Comparison of ENCODE assay signal across 18 cellular contexts in the genomic region with DNA sequence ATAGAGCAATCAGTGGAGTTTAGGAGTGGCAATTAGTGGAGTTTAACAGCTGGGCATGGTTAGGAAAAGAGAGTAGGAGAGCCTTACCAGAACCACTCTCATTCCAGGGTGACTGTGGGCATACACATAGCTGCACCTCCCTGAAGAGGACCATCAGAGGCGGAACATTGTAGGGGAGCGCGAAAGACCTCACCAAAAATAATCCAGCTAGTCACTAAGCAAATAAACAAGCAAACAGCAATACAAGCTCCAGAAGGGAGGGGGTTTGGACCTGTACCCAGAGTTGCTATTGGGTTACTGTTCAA. TPM values are rescaled to one million over a fixed set of nuclear protein-coding genes. Genes with fewer than 3 reads are reported as not detected.
DNase-seq lines count a peak whose midpoint lies in the region; ATAC-seq and TF ChIP-seq lines count a peak whose summit lies in the region.
"Had no signal": no experiment of that assay in that cellular context is flagged by ENCODE, and none has a peak within 500 bp of the region (broad histone marks: within the 10 kb centered on the region; RNA-seq: fewer than 3 reads in every experiment).

No MANE protein-coding gene starts in this region.

- no peak overlapping the region for H3K9ac ChIP-seq in mammary epithelial cell (ENCODE audit: insufficient read depth, low read length)

- H3K27me3 ChIP-seq in mammary epithelial cell (ENCODE audit: insufficient read depth, low read length) (no peaks in the 10 kb centered on the region), breast epithelium (no peaks in the 10 kb centered on the region), left ventricle myocardium inferior (ENCODE audit: low read depth) (peaks cover 12% of the 10 kb centered on the region)
- H3K27me3 ChIP-seq: SJSA1 had no signal

- CTCF ChIA-PET in mammary epithelial cell (lab: Charles Lee; ENCODE audit: low non-redundant PET): no interaction called here

- H3K4me3 ChIP-seq in mammary epithelial cell (replicated peaks in 1 of 3; ENCODE audit: insufficient read depth in 1 of 3, low read depth in 2 of 3, low read length in 3 of 3) (no peak overlapping the region), breast epithelium (no peak overlapping the region), left ventricle myocardium inferior (no peak overlapping the region)
- H3K4me3 ChIP-seq: SJSA1 had no signal

- H3K9me3 ChIP-seq in mammary epithelial cell (replicated peaks; ENCODE audit: insufficient read depth, low read length): no peaks in the 10 kb centered on the region
- H3K9me3 ChIP-seq in breast epithelium: no peaks in the 10 kb centered on the region
- H3K9me3 ChIP-seq in left ventricle myocardium inferior (replicated peaks): peaks cover 12% of the 10 kb centered on the region

- no peak for ATAC-seq in GM18907 (IDR thresholded peaks at IDR 0.05; ENCODE audit: unreplicated experiment)

- no peak for TF ChIP-seq POLR2A in breast epithelium (IDR thresholded peaks at IDR 0.05)

- WGBS in mammary epithelial cell (ENCODE audit: low coverage, missing lambda C conversion rate): 96% methylated on average over 3 of the region's 3 CpGs

- H2AFZ ChIP-seq in mammary epithelial cell (ENCODE audit: low read depth, low read length): peak overlapping the region; percentile 18

- H3K4me2 ChIP-seq in mammary epithelial cell (ENCODE audit: insufficient read depth, low read depth, low read length): no peak overlapping the region

- dilution Hi-C loops in mammary epithelial cell (cut with HindIII; ENCODE audit: low sequenced_read_pairs): no loop called here

- no peaks in the 10 kb centered on the region for H3K79me2 ChIP-seq in mammary epithelial cell (ENCODE audit: insufficient read depth, low read length)

- intact Hi-C loops in mammary epithelial cell (cut with micrococcal nuclease) (loop anchor here (2.0 kb wide), 1 partner anchor 18 kb away; a partner anchor contains a TSS), breast epithelium (cut with DNase I; ENCODE audit: low total_unique reads) (no loop called here), left ventricle myocardium inferior (cut with micrococcal nuclease) (no loop called here)

- no TSS peak for BruUV-seq in mammary epithelial cell (replicated peaks; lab: Mats Ljungman, UMichigan)

- H3K36me3 ChIP-seq in mammary epithelial cell (ENCODE audit: insufficient read depth, low read length) (no peaks in the 10 kb centered on the region), breast epithelium (no peaks in the 10 kb centered on the region), left ventricle myocardium inferior (no peaks in the 10 kb centered on the region)
- H3K36me3 ChIP-seq: SJSA1 had no signal

- TF ChIP-seq CTCF in mammary epithelial cell (conservative IDR thresholded peaks at IDR 0.05 in 1 of 2, IDR thresholded peaks at IDR 0.05 in 1 of 2; ENCODE audit: extremely low read depth in 1 of 2, insufficient read depth in 1 of 2, low read depth in 1 of 2, low read length in 2 of 2): no peak
- no peak for TF ChIP-seq CTCF in breast epithelium (IDR thresholded peaks at IDR 0.05)
- no peak for TF ChIP-seq CTCF in left ventricle myocardium inferior (IDR thresholded peaks at IDR 0.05; ENCODE audit: borderline replicate concordance)

- in situ Hi-C loops in mammary epithelial cell (cut with MboI; ENCODE audit: low sequenced_read_pairs in 2 of 2): no loop called here

- DNase-seq in mammary epithelial cell: no peak
- DNase-seq in breast epithelium (ENCODE audit: low spot score in 2 of 2): no peak
- DNase-seq in myocyte (ENCODE audit: low read depth): peak; percentile 52
- DNase-seq in NCI-H2171 treated with DMSO at 0.1 percent for 48 hours (lab: John Stamatoyannopoulos, UW): no peak
- DNase-seq in stimulated activated CD4-positive, alpha-beta T cell treated with anti-CD3 and anti-CD28 coated beads, Interleukin-4, amount 100 ng/mL, for 4 hours: no peak
- DNase-seq in left ventricle myocardium inferior: no peak
- DNase-seq: 8988T; Calu3; CD4-positive, alpha-beta memory T cell; GOT3; NCI-H187; NCI-H345; NCI-H526 treated with DMSO at 0.1 percent for 48 hours; NK-92 treated with Interleukin-12 subunit alpha and Interleukin-12 subunit beta, amount 100 ng/mL, for 24 hours had no signal

- no peaks in the 10 kb centered on the region for H4K20me1 ChIP-seq in mammary epithelial cell (ENCODE audit: insufficient read depth, low read length)

- no peak overlapping the region for H3K27ac ChIP-seq in mammary epithelial cell (ENCODE audit: insufficient read depth, low read depth, low read length)
- H3K27ac ChIP-seq in breast epithelium: no peak overlapping the region
- peak overlapping the region; percentile 77 for H3K27ac ChIP-seq in cingulate gyrus (ENCODE audit: low read depth, low read length)
- no peak overlapping the region for H3K27ac ChIP-seq in left ventricle myocardium inferior (replicated peaks)
- H3K27ac ChIP-seq: SJSA1 had no signal

- H3K4me1 ChIP-seq in mammary epithelial cell (ENCODE audit: insufficient read depth, low read length) (peaks cover 22% of the 10 kb centered on the region), breast epithelium (no peaks in the 10 kb centered on the region), left ventricle myocardium inferior (peaks cover 14% of the 10 kb centered on the region)

RNA-seq across cellular contexts. Expression of a gene that starts 4.1 kb away (rescaled TPM):
- total RNA-seq in mammary epithelial cell: 1 to 10 TPM in 1 of 2 donors, under 1 TPM in 1; 0.17 to 4.6 TPM
- polyA plus RNA-seq in mammary epithelial cell: 0.18 TPM
- polyA minus RNA-seq in mammary epithelial cell: 1.7 TPM
- total RNA-seq in breast epithelium: 1 to 10 TPM; 1.2 to 7.5 (median 3.2) TPM
- total RNA-seq in myocyte: 1.2 and 1.6 TPM in 2 replicates
- polyA plus RNA-seq in myocyte (2012): 5.0 TPM
- total RNA-seq in left ventricle myocardium inferior: 3.8 TPM
- total RNA-seq: CD4-positive, alpha-beta memory T cell; OCI-LY7 had no signal
- polyA plus RNA-seq: CD4-positive, alpha-beta memory T cell had no signal

RNA-seq across cellular contexts. Expression of a gene that starts 18.6 kb away (rescaled TPM):
- total RNA-seq in mammary epithelial cell: 10 to 100 TPM; 68.8 to 99.4 TPM
- polyA plus RNA-seq in mammary epithelial cell: 90.6 TPM
- 144 TPM for polyA minus RNA-seq in mammary epithelial cell
- total RNA-seq in breast epithelium: 10 to 100 TPM; 37.9 to 63.8 (median 62.3) TPM
- 98.0 and 107 TPM in 2 replicates for total RNA-seq in myocyte
- 74.4 TPM for polyA plus RNA-seq in myocyte (2012)
- total RNA-seq in left ventricle myocardium inferior: 79.3 TPM
